ENCODE assay signal across 8 cellular contexts in genomic region chr9:135864447-135865049, GRCh38. TPM values are rescaled to one million over a fixed set of nuclear protein-coding genes. Genes with fewer than 3 reads are reported as not detected.
DNase-seq lines count a peak whose midpoint lies in the region; ATAC-seq, FAIRE-seq and TF ChIP-seq lines count a peak whose summit lies in the region.

No MANE protein-coding gene starts in this region.

- peaks cover 0 to 3% of the 10 kb centered on the region in 2 donors for H3K4me1 ChIP-seq in kidney (ENCODE audit: control insufficient read depth in 1 of 2, insufficient read depth in 1 of 2, low read depth in 1 of 2, low read length in 2 of 2)

- H3K27ac ChIP-seq in WERI-Rb-1: no peak overlapping the region
- H3K27ac ChIP-seq in kidney (ENCODE audit: low read depth in 2 of 2, low read length in 2 of 2): no peak overlapping the region

- H3K36me3 ChIP-seq in WERI-Rb-1: peaks cover 53% of the 10 kb centered on the region
- H3K36me3 ChIP-seq in bronchial epithelial cell (ENCODE audit: control insufficient read depth, insufficient read depth, low read length): peaks cover 5% of the 10 kb centered on the region
- H3K36me3 ChIP-seq in kidney (ENCODE audit: control insufficient read depth in 1 of 2, insufficient read depth in 2 of 2, low read length in 2 of 2): peaks cover 0 to 3% of the 10 kb centered on the region in 2 donors

- H3K27me3 ChIP-seq in WERI-Rb-1 (ENCODE audit: insufficient read depth, low read depth, severe bottlenecking) (no peaks in the 10 kb centered on the region), bronchial epithelial cell (ENCODE audit: control insufficient read depth, insufficient read depth, low read length) (no peaks in the 10 kb centered on the region)

- ATAC-seq in HG02678 (IDR thresholded peaks at IDR 0.05; ENCODE audit: unreplicated experiment) (no peak), HG02852 (IDR thresholded peaks at IDR 0.05; ENCODE audit: unreplicated experiment) (no peak)

- H3K9ac ChIP-seq in kidney (ENCODE audit: low read length in 2 of 2): no peak overlapping the region

- TF ChIP-seq CTCF in WERI-Rb-1 (IDR thresholded peaks at IDR 0.05; ENCODE audit: low read depth, low read length) (peak; percentile 77), bronchial epithelial cell (IDR thresholded peaks at IDR 0.05; ENCODE audit: insufficient read depth, low read length, severe bottlenecking) (peak; percentile 89), kidney (IDR thresholded peaks at IDR 0.05; ENCODE audit: borderline replicate concordance, extremely low read depth, insufficient read depth) (peak; percentile 70)

- H3K9me3 ChIP-seq in WERI-Rb-1 (ENCODE audit: severe bottlenecking): no peaks in the 10 kb centered on the region
- no peaks in the 10 kb centered on the region for H3K9me3 ChIP-seq in kidney (ENCODE audit: control insufficient read depth in 1 of 2, low read length in 2 of 2)

- intact Hi-C loops in kidney (cut with DNase I): no loop called here

- H3K4me3 ChIP-seq in WERI-Rb-1 (ENCODE audit: low read depth, low read length) (no peak overlapping the region), bronchial epithelial cell (ENCODE audit: low read depth, low read length) (no peak overlapping the region), kidney (ENCODE audit: low read length in 2 of 2) (no peak overlapping the region)

- in situ Hi-C loops in G401 (cut with HindIII; ENCODE audit: low sequenced_read_pairs): no loop called here

- peak; percentile 77 for DNase-seq in G401 (ENCODE audit: low spot score)
- peak; percentile 47 for DNase-seq in M059J (ENCODE audit: low read depth)
- DNase-seq in WERI-Rb-1: peak; percentile 64
- DNase-seq in bronchial epithelial cell (ENCODE audit: low read depth): peak; percentile 31
- DNase-seq in kidney: peak; percentile 75
- DNase-seq in stimulated activated CD4-positive, alpha-beta T cell treated with anti-CD3 and anti-CD28 coated beads, Interleukin-4, amount 100 ng/mL, for 1 hour: peak; percentile 83

- no peak for FAIRE-seq in bronchial epithelial cell (lab: Jason Lieb, UNC)
- FAIRE-seq in kidney (lab: Jason Lieb, UNC): no peak

RNA-seq across cellular contexts. Expression of gene CAMSAP1, which starts 42.8 kb away (rescaled TPM):
- total RNA-seq in G401 (2014; rRNA removed; shearing (Covaris generic)): 18.1 and 19.7 TPM in 2 replicates
- total RNA-seq in M059J (2014; rRNA removed; shearing (Covaris generic)): 17.2 and 21.5 TPM in 2 replicates
- 23.2 and 26.2 TPM in 2 replicates for total RNA-seq in bronchial epithelial cell
- total RNA-seq in kidney: 38.6 TPM
- 3.3 TPM for polyA plus RNA-seq in kidney (ENCODE audit: insufficient read depth, low read depth, low replicate concordance)

Comparison
In these comparisons a context has a peak if more than half of its experiments do, and no peak if none do; other contexts are left out.
1. DNase-seq: peak in every context shown above with its lines; median percentile 83 in stimulated activated CD4-positive, alpha-beta T cell treated with anti-CD3 and anti-CD28 coated beads, Interleukin-4, amount 100 ng/mL, for 1 hour; 77 in G401; 75 in kidney; 64 in WERI-Rb-1; 47 in M059J; 31 in bronchial epithelial cell.